1 cellular context compared by ENCODE assay signal in genomic region chr12:92582466-92582865, GRCh38.
TF ChIP-seq lines count a peak whose summit lies in the region.

No MANE protein-coding gene starts in this region.

TF ChIP-seq in IMR-90, 13 proteins besides CTCF, POLR2A, EP300 and RAD21:
- TF ChIP-seq CEBPB (IDR thresholded peaks at IDR 0.05; ENCODE audit: low read depth, low read length), result no peak
- TF ChIP-seq NFE2L2 (IDR thresholded peaks at IDR 0.05; ENCODE audit: low read depth, low read length), result no peak
- no peak for TF ChIP-seq ELK1 (IDR thresholded peaks at IDR 0.05; ENCODE audit: borderline replicate concordance, low read depth, low read length)
- no peak for TF ChIP-seq USF2 (IDR thresholded peaks at IDR 0.05; ENCODE audit: low read depth, low read length)
- TF ChIP-seq MAFK (IDR thresholded peaks at IDR 0.05; ENCODE audit: low read depth, low read length), result no peak
- TF ChIP-seq RFX5 (IDR thresholded peaks at IDR 0.05; ENCODE audit: low read depth, low read length), result no peak
- no peak for TF ChIP-seq MAZ (IDR thresholded peaks at IDR 0.05; ENCODE audit: borderline replicate concordance, low read depth, low read length)
- no peak for TF ChIP-seq SMC3 (IDR thresholded peaks at IDR 0.05; ENCODE audit: low read depth, low read length)
- TF ChIP-seq MXI1 (IDR thresholded peaks at IDR 0.05; ENCODE audit: borderline replicate concordance, low read depth, low read length), result no peak
- TF ChIP-seq RCOR1 (IDR thresholded peaks at IDR 0.05; ENCODE audit: insufficient replicate concordance, low read length), result no peak
- TF ChIP-seq BHLHE40 (IDR thresholded peaks at IDR 0.05; ENCODE audit: low read depth, low read length), result no peak
- no peak for TF ChIP-seq FOS (IDR thresholded peaks at IDR 0.05; ENCODE audit: low read depth, low read length)
- no peak for TF ChIP-seq CHD1 (IDR thresholded peaks at IDR 0.05; ENCODE audit: low read depth, low read length)
